1 cellular context compared by ENCODE assay signal in the genomic region with DNA sequence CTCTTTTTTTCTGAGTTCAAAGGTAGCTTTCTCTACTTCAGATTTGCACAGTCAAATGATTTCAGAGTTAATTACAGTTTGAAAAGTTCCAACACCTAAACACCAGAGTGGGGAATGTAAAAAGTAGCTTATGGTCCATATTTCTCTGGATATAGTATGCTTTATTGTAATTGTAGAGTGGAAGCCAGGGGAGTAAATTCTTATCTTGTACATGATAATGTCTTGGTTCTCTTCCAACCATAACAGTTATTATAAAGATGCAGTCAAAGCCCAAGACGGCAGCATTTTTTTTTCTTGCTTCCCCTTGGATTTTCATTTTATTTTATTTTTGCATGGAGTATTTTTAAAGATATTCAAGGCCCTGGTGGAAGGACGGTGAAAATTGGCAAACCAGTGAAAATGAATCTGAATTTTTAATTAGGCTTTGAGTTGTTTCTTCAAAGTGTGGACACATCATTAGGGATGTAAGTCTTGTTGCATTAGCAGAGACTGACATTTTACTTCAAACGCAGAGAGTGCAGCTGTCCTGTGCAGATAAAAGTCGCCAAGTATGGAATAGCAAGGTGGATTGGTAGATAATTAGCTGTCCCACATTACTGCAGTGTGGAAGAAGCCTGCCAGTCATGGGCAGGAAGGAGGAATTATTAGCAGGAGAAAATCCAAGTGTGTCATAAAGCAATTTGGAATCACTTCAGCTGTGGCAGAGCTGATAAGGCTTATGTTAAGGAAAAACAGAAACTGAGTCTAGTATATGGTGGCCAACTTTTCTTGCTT.
A peak's percentile ranks its signal among the peaks of the same experiment; 100 is the strongest.
TF ChIP-seq lines count a peak whose summit lies in the region.

No MANE protein-coding gene starts in this region.

TF ChIP-seq in HEK293T, 16 proteins besides CTCF, POLR2A, EP300 and RAD21:
- TF ChIP-seq, protein P1, sequence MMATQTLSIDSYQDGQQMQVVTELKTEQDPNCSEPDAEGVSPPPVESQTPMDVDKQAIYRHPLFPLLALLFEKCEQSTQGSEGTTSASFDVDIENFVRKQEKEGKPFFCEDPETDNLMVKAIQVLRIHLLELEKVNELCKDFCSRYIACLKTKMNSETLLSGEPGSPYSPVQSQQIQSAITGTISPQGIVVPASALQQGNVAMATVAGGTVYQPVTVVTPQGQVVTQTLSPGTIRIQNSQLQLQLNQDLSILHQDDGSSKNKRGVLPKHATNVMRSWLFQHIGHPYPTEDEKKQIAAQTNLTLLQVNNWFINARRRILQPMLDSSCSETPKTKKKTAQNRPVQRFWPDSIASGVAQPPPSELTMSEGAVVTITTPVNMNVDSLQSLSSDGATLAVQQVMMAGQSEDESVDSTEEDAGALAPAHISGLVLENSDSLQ (IDR thresholded peaks at IDR 0.05), result peak; percentile 74
- TF ChIP-seq BHLHE40 (IDR thresholded peaks at IDR 0.05; ENCODE audit: borderline replicate concordance), result no peak
